8 cellular contexts compared by ENCODE assay signal in genomic region chr6:116278853-116279231, GRCh38. TPM values are rescaled to one million over a fixed set of nuclear protein-coding genes. Genes with fewer than 3 reads are reported as not detected.
DNase-seq lines count a peak whose midpoint lies in the region; ATAC-seq and TF ChIP-seq lines count a peak whose summit lies in the region.

No MANE protein-coding gene starts in this region.

- no peaks in the 10 kb centered on the region for H3K27me3 ChIP-seq in SK-N-SH (ENCODE audit: insufficient read depth)

- H3K27ac Mint-ChIP-seq in activated naive CD4-positive, alpha-beta T cell treated with anti-CD3 and anti-CD28 coated beads for 36 hours = peak overlapping the region; percentile 96
- H3K27ac Mint-ChIP-seq in endothelial cell (ENCODE audit: unreplicated experiment) = peak overlapping the region; percentile 99
- peak overlapping the region; percentile 98 to 100 (median 100) for H3K27ac Mint-ChIP-seq in naive thymus-derived CD8-positive, alpha-beta T cell

- peak overlapping the region; percentile 94 to 98 for H3K27ac ChIP-seq in SK-N-SH (ENCODE audit: low read depth in 2 of 2, low read length in 1 of 2)

- H3K4me3 ChIP-seq in SK-N-SH (ENCODE audit: low read depth in 2 of 2, low read length in 1 of 2) = peak overlapping the region; percentile 62 to 82

- intact Hi-C loops in activated naive CD4-positive, alpha-beta T cell treated with anti-CD3 and anti-CD28 coated beads for 36 hours (cut with micrococcal nuclease) = loop anchor here (1.0 to 2.0 kb wide), 9 partner anchors 11 to 1324 kb away; partner anchors contain the start of genes GOPC, RWDD1, TSPYL4 and ZUP1

- H4K20me1 ChIP-seq in SK-N-SH (ENCODE audit: insufficient read depth) = peaks cover 34% of the 10 kb centered on the region

- peaks cover 65% of the 10 kb centered on the region for H3K79me2 ChIP-seq in SK-N-SH (ENCODE audit: insufficient read depth)

- CTCF ChIA-PET in activated naive CD4-positive, alpha-beta T cell treated with anti-CD3 and anti-CD28 coated beads for 36 hours (lab: Charles Lee) = interaction anchor here (0.7 to 5.0 kb wide), 7 partner anchors 8 to 284 kb away, joined by 3 to 31 read pairs (median 4); no protein-coding TSS in a partner anchor
- CTCF ChIA-PET in SK-N-SH (lab: Yijun Ruan, JAX) = interaction anchor here (1.8 to 4.9 kb wide), 7 partner anchors 10 to 284 kb away, joined by 5 to 59 read pairs (median 23); no protein-coding TSS in a partner anchor

- 8% methylated on average over 12 of the region's 12 CpGs for WGBS in SK-N-SH (ENCODE audit: low lambda C conversion rate)

- peak overlapping the region; percentile 93 for H3K4me3 Mint-ChIP-seq in activated naive CD4-positive, alpha-beta T cell treated with anti-CD3 and anti-CD28 coated beads for 36 hours
- peak overlapping the region; percentile 98 for H3K4me3 Mint-ChIP-seq in endothelial cell (ENCODE audit: unreplicated experiment)
- H3K4me3 Mint-ChIP-seq in naive thymus-derived CD8-positive, alpha-beta T cell = peak overlapping the region; percentile 89 to 100 (median 97)

- TF ChIP-seq CTCF in SK-N-SH (IDR thresholded peaks at IDR 0.05) (no peak), endothelial cell (IDR thresholded peaks at IDR 0.05; ENCODE audit: unreplicated experiment) (no peak)

- H3K36me3 ChIP-seq in SK-N-SH (replicated peaks in 1 of 2; ENCODE audit: control insufficient read depth in 1 of 2, insufficient read depth in 2 of 2, low read length in 1 of 2) = peaks cover 20% of the 10 kb centered on the region in 2 experiments

- ATAC-seq in naive thymus-derived CD8-positive, alpha-beta T cell = no peak

- H3K4me2 ChIP-seq in SK-N-SH = peak overlapping the region; percentile 89

- H3K36me3 Mint-ChIP-seq in activated naive CD4-positive, alpha-beta T cell treated with anti-CD3 and anti-CD28 coated beads for 36 hours (ENCODE audit: low read depth) = peaks cover 26% of the 10 kb centered on the region
- H3K36me3 Mint-ChIP-seq in endothelial cell (ENCODE audit: low read depth, unreplicated experiment) = peaks cover 12% of the 10 kb centered on the region
- H3K36me3 Mint-ChIP-seq in naive thymus-derived CD8-positive, alpha-beta T cell = peaks cover 14 to 51% (median 34%) of the 10 kb centered on the region in 3 donors

- no peaks in the 10 kb centered on the region for H3K9me3 Mint-ChIP-seq in activated naive CD4-positive, alpha-beta T cell treated with anti-CD3 and anti-CD28 coated beads for 36 hours
- no peaks in the 10 kb centered on the region for H3K9me3 Mint-ChIP-seq in endothelial cell (ENCODE audit: unreplicated experiment)
- H3K9me3 Mint-ChIP-seq in naive thymus-derived CD8-positive, alpha-beta T cell = no peaks in the 10 kb centered on the region

- H3F3A ChIP-seq in SK-N-SH (replicated peaks; ENCODE audit: insufficient read depth) = peaks cover 8% of the 10 kb centered on the region

- H3K9me2 ChIP-seq in SK-N-SH = no peaks in the 10 kb centered on the region

- no peaks in the 10 kb centered on the region for H3K9me3 ChIP-seq in SK-N-SH

- DNase-seq in activated naive CD4-positive, alpha-beta T cell treated with anti-CD3 and anti-CD28 coated beads for 36 hours = peak; percentile 43
- DNase-seq in activated naive CD4-positive, alpha-beta T cell (lab: John Stamatoyannopoulos, UW) = no peak
- DNase-seq in SK-N-SH (peak; percentile 44), endothelial cell (ENCODE audit: low spot score) (no peak), GM19238 (ENCODE audit: insufficient read length, low spot score) (no peak), HuH-7 (ENCODE audit: low spot score) (no peak)
- no peak for DNase-seq in naive thymus-derived CD8-positive, alpha-beta T cell
- DNase-seq in NK-92 treated with Interleukin-12 subunit alpha and Interleukin-12 subunit beta, amount 100 ng/mL, for 24 hours (lab: John Stamatoyannopoulos, UW) = no peak

- peaks cover 38% of the 10 kb centered on the region for H3K4me1 Mint-ChIP-seq in activated naive CD4-positive, alpha-beta T cell treated with anti-CD3 and anti-CD28 coated beads for 36 hours (ENCODE audit: low read depth)
- H3K4me1 Mint-ChIP-seq in endothelial cell (ENCODE audit: unreplicated experiment) = peaks cover 55% of the 10 kb centered on the region
- H3K4me1 Mint-ChIP-seq in naive thymus-derived CD8-positive, alpha-beta T cell = peaks cover 26 to 80% (median 66%) of the 10 kb centered on the region in 4 donors

- H3K9ac ChIP-seq in SK-N-SH = peak overlapping the region; percentile 96

- no peak for TF ChIP-seq EP300 in SK-N-SH (IDR thresholded peaks at IDR 0.05; ENCODE audit: borderline replicate concordance in 1 of 2, low read depth in 1 of 2, low read length in 1 of 2)

- H2AFZ ChIP-seq in SK-N-SH (ENCODE audit: low read depth) = no peak overlapping the region

- peaks cover 4 to 20% of the 10 kb centered on the region in 2 experiments; a peak in 2 of 4 replicates for H3K4me1 ChIP-seq in SK-N-SH (ENCODE audit: control insufficient read depth in 1 of 2, insufficient read depth in 2 of 2, low read depth in 1 of 2, low read length in 1 of 2)

- TF ChIP-seq RAD21 in SK-N-SH (IDR thresholded peaks at IDR 0.05; ENCODE audit: low read length) = no peak

- H3K27me3 Mint-ChIP-seq in activated naive CD4-positive, alpha-beta T cell treated with anti-CD3 and anti-CD28 coated beads for 36 hours (ENCODE audit: low read depth) = no peaks in the 10 kb centered on the region
- peaks cover 10% of the 10 kb centered on the region for H3K27me3 Mint-ChIP-seq in endothelial cell (ENCODE audit: unreplicated experiment)
- no peaks in the 10 kb centered on the region for H3K27me3 Mint-ChIP-seq in naive thymus-derived CD8-positive, alpha-beta T cell

- POLR2A ChIA-PET in SK-N-SH (lab: Yijun Ruan, JAX) = interaction anchor here (1.0 to 2.1 kb wide), 7 partner anchors 9 to 292 kb away, joined by 3 to 12 read pairs (median 5); partner anchors contain the start of gene RWDD1
- POLR2A ChIA-PET in naive thymus-derived CD8-positive, alpha-beta T cell (lab: Charles Lee) = interaction anchor here (1.0 to 5.2 kb wide), 15 partner anchors 9 to 403 kb away, joined by 3 to 70 read pairs (median 6); partner anchors contain the start of genes CALHM6, DSE, KPNA5 and NT5DC1

TF ChIP-seq in SK-N-SH, 30 proteins besides CTCF, POLR2A, EP300 and RAD21:
- TF ChIP-seq POLR2AphosphoS5 (IDR thresholded peaks at IDR 0.05; ENCODE audit: low read depth, low read length) = no peak
- peak; percentile 26 for TF ChIP-seq CHD2 (IDR thresholded peaks at IDR 0.05; ENCODE audit: low read length, partially characterized antibody)

RNA-seq across cellular contexts. Expression of gene TSPYL1, which starts 0.9 kb away (rescaled TPM):
- 10 to 100 TPM; 33.4 to 34.7 TPM for total RNA-seq in activated naive CD4-positive, alpha-beta T cell treated with anti-CD3 and anti-CD28 coated beads for 36 hours
- 27.9 and 31.7 TPM in 2 replicates for polyA plus RNA-seq in SK-N-SH (2012; rRNA removed)
- polyA plus RNA-seq in SK-N-SH (2012; cell fraction: cytosol; rRNA removed) = 26.8 and 27.8 TPM in 2 replicates
- 13.0 and 19.1 TPM in 2 replicates for polyA plus RNA-seq in SK-N-SH (2012; cell fraction: nucleus; rRNA removed)
- total RNA-seq in endothelial cell (ENCODE audit: unreplicated experiment) = 76.4 TPM
- 100 to 1,000 TPM; 104 to 106 TPM for total RNA-seq in naive thymus-derived CD8-positive, alpha-beta T cell
- 10 to 100 TPM; 28.2 to 49.1 (median 36.7) TPM for polyA plus RNA-seq in naive thymus-derived CD8-positive, alpha-beta T cell

RNA-seq across cellular contexts. Expression of gene TSPYL4, which starts 25.0 kb away (rescaled TPM):
- 1 to 10 TPM; 7.8 to 8.0 TPM for total RNA-seq in activated naive CD4-positive, alpha-beta T cell treated with anti-CD3 and anti-CD28 coated beads for 36 hours
- polyA plus RNA-seq in SK-N-SH (2012; rRNA removed) = 29.1 and 44.5 TPM in 2 replicates
- 26.3 and 28.2 TPM in 2 replicates for polyA plus RNA-seq in SK-N-SH (2012; cell fraction: cytosol; rRNA removed)
- polyA plus RNA-seq in SK-N-SH (2012; cell fraction: nucleus; rRNA removed) = 83.0 and 97.0 TPM in 2 replicates
- total RNA-seq in endothelial cell (ENCODE audit: unreplicated experiment) = 21.1 TPM
- 10 to 100 TPM; 23.1 to 24.7 TPM for total RNA-seq in naive thymus-derived CD8-positive, alpha-beta T cell
- 10 to 100 TPM; 12.5 to 19.4 (median 12.7) TPM for polyA plus RNA-seq in naive thymus-derived CD8-positive, alpha-beta T cell

Comparison
In these comparisons a context has a peak if more than half of its experiments do, and no peak if none do; other contexts are left out.
1. DNase-seq: peak in activated naive CD4-positive, alpha-beta T cell treated with anti-CD3 and anti-CD28 coated beads for 36 hours (single experiment) and SK-N-SH (single experiment); none in activated naive CD4-positive, alpha-beta T cell (0 of 4), endothelial cell (single experiment), naive thymus-derived CD8-positive, alpha-beta T cell (0 of 10), GM19238 (single experiment), HuH-7 (single experiment) and NK-92 treated with Interleukin-12 subunit alpha and Interleukin-12 subunit beta, amount 100 ng/mL, for 24 hours (single experiment).
2. Peak in every context shown above with its lines, with median percentiles within 50 percentile points of each other: H3K27ac Mint-ChIP-seq and H3K4me3 Mint-ChIP-seq.